9 cellular contexts compared by ENCODE assay signal in the genomic region with DNA sequence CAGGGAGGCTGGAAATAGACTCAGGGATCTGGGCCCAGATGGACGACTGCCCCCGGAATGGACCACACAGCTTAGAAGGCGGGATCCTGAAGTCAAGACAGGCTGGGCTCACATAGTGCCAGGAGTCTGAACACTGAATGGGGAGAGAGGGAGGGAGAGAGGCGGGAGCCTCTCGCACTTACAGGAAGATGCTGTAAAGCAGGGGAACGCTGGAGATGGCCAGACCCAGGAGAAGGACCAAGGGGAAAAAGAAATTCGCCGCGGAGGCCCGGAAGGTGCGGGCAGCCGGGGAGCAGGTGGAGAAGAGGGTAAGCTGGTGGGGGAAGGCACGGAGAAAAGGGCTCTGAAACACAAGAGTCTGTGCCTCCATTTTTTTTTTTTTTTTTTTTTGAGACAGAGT. TPM values are rescaled to one million over a fixed set of nuclear protein-coding genes. Genes with fewer than 3 reads are reported as not detected.
DNase-seq lines count a peak whose midpoint lies in the region; ATAC-seq and TF ChIP-seq lines count a peak whose summit lies in the region.
"Had no signal": no experiment of that assay in that cellular context is flagged by ENCODE, and none has a peak within 500 bp of the region (broad histone marks: within the 10 kb centered on the region; RNA-seq: fewer than 3 reads in every experiment).

No MANE protein-coding gene starts in this region.

- in situ Hi-C loops in ACHN (cut with HindIII; ENCODE audit: low pct_ligation_motif_present, low pct_unique_long_range_greater_than_20kb, low sequenced_read_pairs) = no loop called here

- no peaks in the 10 kb centered on the region for H3K9me2 ChIP-seq in PC-3 (replicated peaks; ENCODE audit: low read length)

- TF ChIP-seq CTCF in PC-3 (conservative IDR thresholded peaks at IDR 0.05; ENCODE audit: low read depth, low read length) = no peak

- peaks cover 23% of the 10 kb centered on the region for H3K79me2 ChIP-seq in PC-3 (ENCODE audit: low read length)

- peaks cover 38% of the 10 kb centered on the region for H3K4me1 ChIP-seq in PC-3 (ENCODE audit: insufficient read depth, low read length)

- no peaks in the 10 kb centered on the region for H3K27me3 ChIP-seq in PC-3 (ENCODE audit: low read length)

- peak overlapping the region; percentile 62 for H3K9ac ChIP-seq in PC-3 (ENCODE audit: low read length)

- peak overlapping the region; percentile 69 for H2AFZ ChIP-seq in PC-3 (ENCODE audit: low read length)

- peak overlapping the region; percentile 82 for H3K4me2 ChIP-seq in PC-3 (ENCODE audit: low read length)

- DNase-seq in NCI-H82 (lab: John Stamatoyannopoulos, UW) (peak; percentile 45), NCI-H82 treated with DMSO at 0.1 percent for 48 hours (lab: John Stamatoyannopoulos, UW; ENCODE audit: unreplicated experiment) (no peak), PC-3 (peak; percentile 43), epithelial cell of prostate (ENCODE audit: low read depth, low spot score) (no peak), skeletal muscle cell (ENCODE audit: low read depth) (no peak), hepatic stellate cell (ENCODE audit: low spot score) (no peak), NCI-H526 treated with DMSO at 0.1 percent for 48 hours (lab: John Stamatoyannopoulos, UW) (no peak), ACHN (no peak)

- H4K20me1 ChIP-seq in PC-3 (ENCODE audit: low read length) = no peaks in the 10 kb centered on the region

- CTCF ChIA-PET in PC-3 (lab: Charles Lee) = interaction anchor here (1.9 kb wide), 1 partner anchor 24 kb away, joined by 10 read pairs; the partner anchor contains the start of gene CNOT3

- H3K9me3 ChIP-seq in PC-3 (ENCODE audit: low read length) = no peaks in the 10 kb centered on the region

- H3K4me3 ChIP-seq in PC-3 (ENCODE audit: low read length) = peak overlapping the region; percentile 71
- H3K4me3 ChIP-seq in skeletal muscle cell (ENCODE audit: low read depth, low read length) = peak overlapping the region; percentile 70

- H3K27ac ChIP-seq in PC-3 (ENCODE audit: low read length) (no peak overlapping the region), epithelial cell of prostate (peak overlapping the region; percentile 95)

- intact Hi-C loops in PC-3 (cut with micrococcal nuclease) = loop anchor here (5.0 kb wide), 1 partner anchor 41 kb away; the partner anchor contains the start of gene RPS9

- ATAC-seq in PC-3 = no peak
- ATAC-seq: right cardiac atrium had no signal

- no peaks in the 10 kb centered on the region for H3F3A ChIP-seq in PC-3 (ENCODE audit: low read length, unreplicated experiment)

- no TSS peak for BruUV-seq in PC-3 (replicated peaks; lab: Mats Ljungman, UMichigan)

- POLR2A ChIA-PET in PC-3 (lab: Charles Lee; ENCODE audit: unreplicated experiment) = no interaction called here

- peaks cover 10% of the 10 kb centered on the region for H3K36me3 ChIP-seq in PC-3 (ENCODE audit: low read depth, low read length)

RNA-seq across cellular contexts. Expression of gene LENG1, which starts 1.4 kb away (rescaled TPM):
- 13.6 and 18.8 TPM in 2 replicates for total RNA-seq in PC-3 (2014; rRNA removed)

RNA-seq across cellular contexts. Expression of gene TMC4, which starts 12.0 kb away (rescaled TPM):
- total RNA-seq in PC-3 (2014; rRNA removed) = 11.2 and 13.4 TPM in 2 replicates

RNA-seq across cellular contexts. Expression of gene CNOT3, which starts 23.4 kb away (rescaled TPM):
- 41.1 and 60.2 TPM in 2 replicates for total RNA-seq in PC-3 (2014; rRNA removed)

RNA-seq across cellular contexts. Expression of gene MBOAT7, which starts 28.4 kb away (rescaled TPM):
- 231 and 261 TPM in 2 replicates for total RNA-seq in PC-3 (2014; rRNA removed)

RNA-seq across cellular contexts. Expression of gene TSEN34, which starts 30.2 kb away (rescaled TPM):
- total RNA-seq in PC-3 (2014; rRNA removed) = 122 and 173 TPM in 2 replicates

Comparison
In these comparisons a context has a peak if more than half of its experiments do, and no peak if none do; other contexts are left out.
1. DNase-seq: peak in NCI-H82 (single experiment) and PC-3 (single experiment); none in NCI-H82 treated with DMSO at 0.1 percent for 48 hours (single experiment), epithelial cell of prostate (single experiment), skeletal muscle cell (single experiment), hepatic stellate cell (single experiment), NCI-H526 treated with DMSO at 0.1 percent for 48 hours (single experiment) and ACHN (single experiment).